In the genomic region with DNA sequence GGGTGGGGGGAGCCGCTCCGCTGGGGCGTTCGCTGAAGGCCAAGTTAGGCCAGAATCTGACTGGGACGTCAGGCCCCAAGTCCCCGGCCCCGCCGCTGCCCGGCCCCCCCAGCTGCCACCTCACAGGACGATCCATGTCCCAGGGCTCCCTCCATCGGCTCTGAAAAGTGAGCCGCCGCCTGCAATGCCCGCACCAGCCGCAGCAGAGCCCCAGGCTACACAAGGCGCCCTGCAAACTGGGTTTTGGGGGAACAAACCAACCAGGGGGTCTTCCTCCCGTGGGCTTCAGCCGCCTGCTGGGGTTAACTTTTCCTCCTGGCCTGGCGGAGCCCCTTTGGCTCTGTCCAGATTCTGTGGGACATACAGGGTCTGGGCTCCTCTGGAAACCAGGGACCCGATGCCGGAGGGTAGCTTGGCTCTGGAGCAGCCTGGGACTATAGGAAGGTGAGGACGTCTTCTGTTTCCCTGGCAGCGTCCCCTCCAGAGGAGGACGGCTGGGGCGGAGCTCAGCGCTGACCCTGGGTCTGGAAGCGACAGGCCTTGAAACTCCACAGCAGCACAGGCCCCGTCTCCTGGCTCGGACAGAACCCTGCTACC, we compare ENCODE assay signal across 8 cellular contexts. TPM values are rescaled to one million over a fixed set of nuclear protein-coding genes. Genes with fewer than 3 reads are reported as not detected.
DNase-seq lines count a peak whose midpoint lies in the region; ATAC-seq and TF ChIP-seq lines count a peak whose summit lies in the region.

No MANE protein-coding gene starts in this region.

- intact Hi-C loops in left ventricle myocardium inferior (cut with micrococcal nuclease) (no loop called here), prostate gland (cut with DNase I) (no loop called here)

- H3K9me3 Mint-ChIP-seq in activated naive CD8-positive, alpha-beta T cell treated with anti-CD3 and anti-CD28 coated beads, Interleukin-2, amount 50 U/mL, for 24 hours: no peaks in the 10 kb centered on the region

- TF ChIP-seq CTCF in left ventricle myocardium inferior (IDR thresholded peaks at IDR 0.05; ENCODE audit: borderline replicate concordance) (peak; percentile 63), prostate gland (IDR thresholded peaks at IDR 0.05) (peak in 3 of 4 experiments; percentile 21 to 74 (median 68))

- no peak for TF ChIP-seq POLR2A in prostate gland (IDR thresholded peaks at IDR 0.05)

- H3K27me3 ChIP-seq in left ventricle myocardium inferior (ENCODE audit: low read depth) (no peaks in the 10 kb centered on the region), prostate gland (replicated peaks; ENCODE audit: insufficient read depth) (no peaks in the 10 kb centered on the region)

- peaks cover 30% of the 10 kb centered on the region for H3K4me1 Mint-ChIP-seq in activated naive CD8-positive, alpha-beta T cell treated with anti-CD3 and anti-CD28 coated beads, Interleukin-2, amount 50 U/mL, for 24 hours

- peak overlapping the region; percentile 54 for H3K4me3 Mint-ChIP-seq in activated naive CD8-positive, alpha-beta T cell treated with anti-CD3 and anti-CD28 coated beads, Interleukin-2, amount 50 U/mL, for 24 hours

- H3K36me3 Mint-ChIP-seq in activated naive CD8-positive, alpha-beta T cell treated with anti-CD3 and anti-CD28 coated beads, Interleukin-2, amount 50 U/mL, for 24 hours (ENCODE audit: low read depth): no peaks in the 10 kb centered on the region

- no peak for ATAC-seq in activated naive CD8-positive, alpha-beta T cell treated with anti-CD3 and anti-CD28 coated beads, Interleukin-2, amount 50 U/mL, for 24 hours
- ATAC-seq in GM18867 (IDR thresholded peaks at IDR 0.05; ENCODE audit: unreplicated experiment): no peak

- H3K27ac ChIP-seq in left ventricle myocardium inferior (replicated peaks) (peak overlapping the region; percentile 91), prostate gland (peak overlapping the region; percentile 76 to 93)

- DNase-seq in EL: peak; percentile 77
- DNase-seq in MV-4-11 (lab: John Stamatoyannopoulos, UW): peak; percentile 61
- no peak for DNase-seq in activated naive CD8-positive, alpha-beta T cell treated with anti-CD3 and anti-CD28 coated beads, Interleukin-2, amount 50 U/mL, for 24 hours
- peak; percentile 74 for DNase-seq in left ventricle myocardium inferior
- peak; percentile 82 for DNase-seq in prostate gland (ENCODE audit: low spot score)
- DNase-seq in SKM-1 (lab: John Stamatoyannopoulos, UW; ENCODE audit: unreplicated experiment): no peak
- DNase-seq in NCI-H526 treated with DMSO at 0.1 percent for 48 hours (lab: John Stamatoyannopoulos, UW): no peak

- H3K36me3 ChIP-seq in left ventricle myocardium inferior (peaks cover 6% of the 10 kb centered on the region), prostate gland (no peaks in the 10 kb centered on the region)

- H3K4me1 ChIP-seq in left ventricle myocardium inferior (peaks cover 42% of the 10 kb centered on the region), prostate gland (replicated peaks) (peaks cover 11% of the 10 kb centered on the region)

- no peak overlapping the region for H3K27ac Mint-ChIP-seq in activated naive CD8-positive, alpha-beta T cell treated with anti-CD3 and anti-CD28 coated beads, Interleukin-2, amount 50 U/mL, for 24 hours

- H3K27me3 Mint-ChIP-seq in activated naive CD8-positive, alpha-beta T cell treated with anti-CD3 and anti-CD28 coated beads, Interleukin-2, amount 50 U/mL, for 24 hours: peaks cover 10% of the 10 kb centered on the region

- H3K4me3 ChIP-seq in left ventricle myocardium inferior (peak overlapping the region; percentile 75), prostate gland (peak overlapping the region; percentile 66 to 83)

- H3K9me3 ChIP-seq in left ventricle myocardium inferior (replicated peaks) (no peaks in the 10 kb centered on the region), prostate gland (no peaks in the 10 kb centered on the region)

- WGBS in prostate gland: 18% methylated on average over 25 of the region's 29 CpGs

RNA-seq across cellular contexts. Expression of gene NME4, which starts 0.8 kb away (rescaled TPM):
- total RNA-seq in left ventricle myocardium inferior: 101 TPM
- 100 to 1,000 TPM; 137 to 185 TPM for total RNA-seq in prostate gland

RNA-seq across cellular contexts. Expression of gene DECR2, which starts 3.9 kb away (rescaled TPM):
- total RNA-seq in left ventricle myocardium inferior (8.4 TPM), prostate gland (10 to 100 TPM; 23.7 to 38.5 TPM)

RNA-seq across cellular contexts. Expression of gene PGAP6, which starts 16.1 kb away (rescaled TPM):
- 30.4 TPM for total RNA-seq in left ventricle myocardium inferior
- total RNA-seq in prostate gland: 100 to 1,000 TPM in 1 of 2 donors, 10 to 100 TPM in 1; 36.8 to 207 TPM

RNA-seq across cellular contexts. Expression of gene MRPL28, which starts 27.5 kb away (rescaled TPM):
- total RNA-seq in left ventricle myocardium inferior (76.1 TPM), prostate gland (10 to 100 TPM; 83.4 to 84.3 TPM)

RNA-seq across cellular contexts. Expression of gene RAB11FIP3, which starts 27.6 kb away (rescaled TPM):
- total RNA-seq in left ventricle myocardium inferior: 27.4 TPM
- total RNA-seq in prostate gland: 10 to 100 TPM; 33.2 to 93.2 TPM

Comparison
In these comparisons a context has a peak if more than half of its experiments do, and no peak if none do; other contexts are left out.
1. DNase-seq: peak in EL (single experiment), MV-4-11 (single experiment), left ventricle myocardium inferior (single experiment) and prostate gland (single experiment); none in activated naive CD8-positive, alpha-beta T cell treated with anti-CD3 and anti-CD28 coated beads, Interleukin-2, amount 50 U/mL, for 24 hours (single experiment), SKM-1 (single experiment) and NCI-H526 treated with DMSO at 0.1 percent for 48 hours (single experiment).